14 cellular contexts compared by ENCODE assay signal in the genomic region with DNA sequence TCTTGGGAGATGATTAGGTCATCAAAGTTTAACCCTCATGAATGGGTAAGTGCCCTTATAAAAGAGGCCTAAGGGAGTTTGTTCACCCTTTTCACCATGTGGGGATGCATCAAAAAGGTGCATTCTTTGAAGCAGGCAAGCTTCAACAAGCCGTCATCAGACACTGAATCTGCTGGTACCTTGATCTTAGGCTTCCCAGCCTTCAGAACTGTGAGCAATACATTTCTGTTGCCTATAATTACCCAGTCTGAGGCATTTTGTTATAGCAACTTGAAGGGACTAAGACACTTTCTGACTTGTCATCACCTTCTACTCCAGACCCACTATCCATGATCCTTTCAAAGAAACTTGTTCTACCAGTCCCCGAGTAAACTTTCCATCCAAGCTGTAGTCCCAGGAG. TPM values are rescaled to one million over a fixed set of nuclear protein-coding genes. Genes with fewer than 3 reads are reported as not detected.
DNase-seq lines count a peak whose midpoint lies in the region; ATAC-seq and TF ChIP-seq lines count a peak whose summit lies in the region.
"Had no signal": no experiment of that assay in that cellular context is flagged by ENCODE, and none has a peak within 500 bp of the region (broad histone marks: within the 10 kb centered on the region; RNA-seq: fewer than 3 reads in every experiment).

No MANE protein-coding gene starts in this region.

- no peaks in the 10 kb centered on the region for H3K9me3 ChIP-seq in PC-3 (ENCODE audit: low read length)
- no peaks in the 10 kb centered on the region for H3K9me3 ChIP-seq in muscle layer of colon (ENCODE audit: low read length)
- H3K9me3 ChIP-seq: BLaER1, Caco-2 had no signal

- H3K9me2 ChIP-seq in GM23338 (ENCODE audit: insufficient read depth): no peaks in the 10 kb centered on the region
- no peaks in the 10 kb centered on the region for H3K9me2 ChIP-seq in PC-3 (replicated peaks; ENCODE audit: low read length)

- H3K9me3 Mint-ChIP-seq in GM23338: no peaks in the 10 kb centered on the region
- H3K9me3 Mint-ChIP-seq: CD8-positive, alpha-beta memory T cell; H9 had no signal

- H3K4me3 Mint-ChIP-seq in GM23338: no peak overlapping the region
- H3K4me3 Mint-ChIP-seq: CD8-positive, alpha-beta memory T cell; H9 had no signal

- peaks cover 19% of the 10 kb centered on the region for H3K36me3 ChIP-seq in GM23338 (ENCODE audit: insufficient read depth)
- H3K36me3 ChIP-seq in PC-3 (ENCODE audit: low read depth, low read length): peaks cover 46% of the 10 kb centered on the region
- peaks cover 40% of the 10 kb centered on the region for H3K36me3 ChIP-seq in muscle layer of colon (ENCODE audit: insufficient read depth, low read length)

- H3K27me3 Mint-ChIP-seq in GM23338 (ENCODE audit: insufficient read depth, low read depth, poor library complexity): no peaks in the 10 kb centered on the region

- no peak overlapping the region for H3K4me2 ChIP-seq in GM23338
- H3K4me2 ChIP-seq in PC-3 (ENCODE audit: low read length): no peak overlapping the region
- H3K4me2 ChIP-seq: BLaER1 had no signal

- no peak overlapping the region for H3K27ac Mint-ChIP-seq in GM23338
- H3K27ac Mint-ChIP-seq: CD8-positive, alpha-beta memory T cell had no signal

- H3K27ac ChIP-seq in GM23338 (ENCODE audit: low read depth): no peak overlapping the region
- no peak overlapping the region for H3K27ac ChIP-seq in PC-3 (ENCODE audit: low read length)
- peak overlapping the region; percentile 40 for H3K27ac ChIP-seq in muscle layer of colon (ENCODE audit: low read depth, low read length)
- H3K27ac ChIP-seq: BLaER1 had no signal

- no peaks in the 10 kb centered on the region for H3K4me1 Mint-ChIP-seq in GM23338
- H3K4me1 Mint-ChIP-seq: CD8-positive, alpha-beta memory T cell; H9 had no signal

- H3K4me1 ChIP-seq in GM23338 (ENCODE audit: insufficient read depth): no peaks in the 10 kb centered on the region
- no peaks in the 10 kb centered on the region for H3K4me1 ChIP-seq in PC-3 (ENCODE audit: insufficient read depth, low read length)
- H3K4me1 ChIP-seq in muscle layer of colon (ENCODE audit: insufficient read depth, low read length): peaks cover 17% of the 10 kb centered on the region
- H3K4me1 ChIP-seq: BLaER1, Caco-2 had no signal

- H3K4me3 ChIP-seq in GM23338 (no peak overlapping the region), PC-3 (ENCODE audit: low read length) (no peak overlapping the region), muscle layer of colon (ENCODE audit: low read depth in 1 of 2, low read length in 2 of 2) (no peak overlapping the region)
- H3K4me3 ChIP-seq: BLaER1 had no signal

- intact Hi-C loops in PC-3 (cut with micrococcal nuclease): no loop called here

- CTCF ChIA-PET in PC-3 (lab: Charles Lee): no interaction called here

- no peak overlapping the region for H3K9ac ChIP-seq in PC-3 (ENCODE audit: low read length)
- H3K9ac ChIP-seq in muscle layer of colon (ENCODE audit: low read length): no peak overlapping the region
- H3K9ac ChIP-seq: BLaER1 had no signal

- H3F3A ChIP-seq in GM23338 (replicated peaks; ENCODE audit: low read depth) (no peaks in the 10 kb centered on the region), PC-3 (ENCODE audit: low read length, unreplicated experiment) (no peaks in the 10 kb centered on the region)

- H2AFZ ChIP-seq in GM23338 (no peak overlapping the region), PC-3 (ENCODE audit: low read length) (no peak overlapping the region)

- no peaks in the 10 kb centered on the region for H3K27me3 ChIP-seq in GM23338 (ENCODE audit: insufficient read depth)
- no peaks in the 10 kb centered on the region for H3K27me3 ChIP-seq in PC-3 (ENCODE audit: low read length)
- no peaks in the 10 kb centered on the region for H3K27me3 ChIP-seq in muscle layer of colon (ENCODE audit: control insufficient read depth in 1 of 2, insufficient read depth in 2 of 2, low read length in 2 of 2)
- H3K27me3 ChIP-seq: BLaER1 had no signal

- peak; percentile 43 for ATAC-seq in GM23338
- ATAC-seq in PC-3: no peak
- no peak for ATAC-seq in activated CD4-positive, CD25-positive, alpha-beta regulatory T cell treated with anti-CD3 and anti-CD28 coated beads, Interleukin-2, amount 50 U/mL, for 24 hours

- H4K20me1 ChIP-seq in GM23338 (replicated peaks; ENCODE audit: insufficient read depth) (no peaks in the 10 kb centered on the region), PC-3 (ENCODE audit: low read length) (no peaks in the 10 kb centered on the region)
- H4K20me1 ChIP-seq: BLaER1 had no signal

- DNase-seq in SIG-M5 treated with dmso at 0.1 percent for 504 hours (lab: John Stamatoyannopoulos, UW; ENCODE audit: unreplicated experiment) (peak; percentile 10), SIG-M5 (lab: John Stamatoyannopoulos, UW) (no peak), GM23338 (ENCODE audit: low spot score) (no peak), PC-3 (peak; percentile 18), NCI-H1417 treated with DMSO at 0.1 percent for 48 hours (lab: John Stamatoyannopoulos, UW) (no peak)
- DNase-seq in stimulated activated naive CD4-positive, alpha-beta T cell (lab: John Stamatoyannopoulos, UW): no peak
- DNase-seq: 8988T; AML-193; Caco-2; CD8-positive, alpha-beta memory T cell; H9 had no signal

- POLR2A ChIA-PET in PC-3 (lab: Charles Lee; ENCODE audit: unreplicated experiment): no interaction called here

- TF ChIP-seq CTCF in GM23338 (conservative IDR thresholded peaks at IDR 0.05; ENCODE audit: low read depth in 2 of 2) (no peak), PC-3 (conservative IDR thresholded peaks at IDR 0.05; ENCODE audit: low read depth, low read length) (no peak)

- H3K36me3 Mint-ChIP-seq in GM23338 (ENCODE audit: low read depth): peaks cover 34% of the 10 kb centered on the region
- H3K36me3 Mint-ChIP-seq: CD8-positive, alpha-beta memory T cell had no signal

- H3K79me2 ChIP-seq in GM23338 (replicated peaks; ENCODE audit: insufficient read depth) (no peaks in the 10 kb centered on the region), PC-3 (ENCODE audit: low read length) (no peaks in the 10 kb centered on the region)

- no TSS peak for BruUV-seq in PC-3 (replicated peaks; lab: Mats Ljungman, UMichigan)

TF ChIP-seq in GM23338, 12 proteins besides CTCF, POLR2A, EP300 and RAD21:
- no peak for TF ChIP-seq ZNF114 (CRISPR knock-in tag; IDR thresholded peaks at IDR 0.05)
- TF ChIP-seq, protein P1, sequence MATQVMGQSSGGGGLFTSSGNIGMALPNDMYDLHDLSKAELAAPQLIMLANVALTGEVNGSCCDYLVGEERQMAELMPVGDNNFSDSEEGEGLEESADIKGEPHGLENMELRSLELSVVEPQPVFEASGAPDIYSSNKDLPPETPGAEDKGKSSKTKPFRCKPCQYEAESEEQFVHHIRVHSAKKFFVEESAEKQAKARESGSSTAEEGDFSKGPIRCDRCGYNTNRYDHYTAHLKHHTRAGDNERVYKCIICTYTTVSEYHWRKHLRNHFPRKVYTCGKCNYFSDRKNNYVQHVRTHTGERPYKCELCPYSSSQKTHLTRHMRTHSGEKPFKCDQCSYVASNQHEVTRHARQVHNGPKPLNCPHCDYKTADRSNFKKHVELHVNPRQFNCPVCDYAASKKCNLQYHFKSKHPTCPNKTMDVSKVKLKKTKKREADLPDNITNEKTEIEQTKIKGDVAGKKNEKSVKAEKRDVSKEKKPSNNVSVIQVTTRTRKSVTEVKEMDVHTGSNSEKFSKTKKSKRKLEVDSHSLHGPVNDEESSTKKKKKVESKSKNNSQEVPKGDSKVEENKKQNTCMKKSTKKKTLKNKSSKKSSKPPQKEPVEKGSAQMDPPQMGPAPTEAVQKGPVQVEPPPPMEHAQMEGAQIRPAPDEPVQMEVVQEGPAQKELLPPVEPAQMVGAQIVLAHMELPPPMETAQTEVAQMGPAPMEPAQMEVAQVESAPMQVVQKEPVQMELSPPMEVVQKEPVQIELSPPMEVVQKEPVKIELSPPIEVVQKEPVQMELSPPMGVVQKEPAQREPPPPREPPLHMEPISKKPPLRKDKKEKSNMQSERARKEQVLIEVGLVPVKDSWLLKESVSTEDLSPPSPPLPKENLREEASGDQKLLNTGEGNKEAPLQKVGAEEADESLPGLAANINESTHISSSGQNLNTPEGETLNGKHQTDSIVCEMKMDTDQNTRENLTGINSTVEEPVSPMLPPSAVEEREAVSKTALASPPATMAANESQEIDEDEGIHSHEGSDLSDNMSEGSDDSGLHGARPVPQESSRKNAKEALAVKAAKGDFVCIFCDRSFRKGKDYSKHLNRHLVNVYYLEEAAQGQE (IDR thresholded peaks at IDR 0.05; ENCODE audit: unreplicated experiment): no peak

RNA-seq across cellular contexts. Expression of a gene that starts 44.6 kb away (rescaled TPM):
- 23.8 and 25.6 TPM in 2 replicates for total RNA-seq in GM23338 (2014; rRNA removed; shearing (Covaris generic))
- polyA plus RNA-seq in GM23338 (2016; fragmentation: Nextera tagmentation; extraction: Ambion mirVana): 5.8 and 7.0 TPM in 2 replicates
- 33.7 and 35.2 TPM in 2 replicates for total RNA-seq in PC-3 (2014; rRNA removed)

RNA-seq across cellular contexts. Expression of a gene that starts 57.0 kb away (rescaled TPM):
- 258 and 272 TPM in 2 replicates for total RNA-seq in GM23338 (2014; rRNA removed; shearing (Covaris generic))
- polyA plus RNA-seq in GM23338 (2016; fragmentation: Nextera tagmentation; extraction: Ambion mirVana): 49.1 and 50.8 TPM in 2 replicates
- 178 and 185 TPM in 2 replicates for total RNA-seq in PC-3 (2014; rRNA removed)
- polyA plus RNA-seq: CD8-positive, alpha-beta memory T cell had no signal

Comparison
In these comparisons a context has a peak if more than half of its experiments do, and no peak if none do; other contexts are left out.
1. DNase-seq: peak in SIG-M5 treated with dmso at 0.1 percent for 504 hours (single experiment) and PC-3 (single experiment); none in SIG-M5 (single experiment), GM23338 (single experiment), stimulated activated naive CD4-positive, alpha-beta T cell (0 of 6) and NCI-H1417 treated with DMSO at 0.1 percent for 48 hours (single experiment).